Comparison of ENCODE assay signal across 1 cellular context in genomic region chr10:72354356-72355213, GRCh38.
TF ChIP-seq lines count a peak whose summit lies in the region.

Gene DNAJB12, minus strand, starts transcription at chr10:72354919. Its CDS starts 22 bp downstream, at chr10:72354897.

TF ChIP-seq in H1, 55 proteins besides CTCF, POLR2A, EP300 and RAD21:
- TF ChIP-seq BRCA1 (IDR thresholded peaks at IDR 0.05; ENCODE audit: low read depth, low read length) (no peak), HDAC6 (IDR thresholded peaks at IDR 0.05; ENCODE audit: low read depth, low read length) (no peak), RXRA (IDR thresholded peaks at IDR 0.05; ENCODE audit: insufficient read depth, low read depth, low read length) (no peak), MAFK (IDR thresholded peaks at IDR 0.05; ENCODE audit: low read depth, low read length) (peak; percentile 95), CHD1 (IDR thresholded peaks at IDR 0.05; ENCODE audit: low read depth, low read length) (no peak), BACH1 (IDR thresholded peaks at IDR 0.05; ENCODE audit: low read length) (no peak), FOSL1 (IDR thresholded peaks at IDR 0.05; ENCODE audit: insufficient read depth, low read depth, low read length) (0 out of 2 replicates have a peak, but pooled peaks have one; percentile 5), TAF7 (optimal IDR thresholded peaks at IDR 0.05; ENCODE audit: borderline replicate concordance, low read depth, low read length) (peak; percentile 95), SP2 (IDR thresholded peaks at IDR 0.05; ENCODE audit: low read length) (no peak), CREB1 (IDR thresholded peaks at IDR 0.05) (peak; percentile 100), YY1 (IDR thresholded peaks at IDR 0.05; ENCODE audit: low read depth, low read length) (peak; percentile 85), RFX5 (IDR thresholded peaks at IDR 0.05; ENCODE audit: borderline replicate concordance, low read depth, low read length) (no peak), JUN (IDR thresholded peaks at IDR 0.05; ENCODE audit: low read depth, low read length) (no peak), POU5F1 (IDR thresholded peaks at IDR 0.05; ENCODE audit: low read depth, low read length) (no peak), HDAC2 (IDR thresholded peaks at IDR 0.05; ENCODE audit: borderline replicate concordance in 1 of 2, low read depth in 2 of 2, low read length in 2 of 2) (peak in 1 of 2 experiments; percentile 93; a peak in 2 of 4 replicates), SAP30 (IDR thresholded peaks at IDR 0.05; ENCODE audit: insufficient read depth, insufficient replicate concordance, low read length) (peak; percentile 16), TBP (IDR thresholded peaks at IDR 0.05; ENCODE audit: low read depth, low read length) (peak; percentile 88), BCL11A (IDR thresholded peaks at IDR 0.05; ENCODE audit: low read depth in 2 of 2, low read length in 2 of 2) (no peak), SP1 (IDR thresholded peaks at IDR 0.05; ENCODE audit: low read depth, low read length) (peak; percentile 80), CHD2 (IDR thresholded peaks at IDR 0.05; ENCODE audit: low read length) (peak; percentile 50), KDM1A (IDR thresholded peaks at IDR 0.05; ENCODE audit: borderline replicate concordance, low read length) (peak; percentile 79; the same call in 1 of the 2 replicates), TAF1 (IDR thresholded peaks at IDR 0.05; ENCODE audit: low read depth, low read length) (peak; percentile 91), EZH2 (IDR thresholded peaks at IDR 0.05; ENCODE audit: low read depth, low read length, severe bottlenecking) (no peak), CBX8 (IDR thresholded peaks at IDR 0.05; ENCODE audit: borderline replicate concordance, low read depth, low read length) (no peak), CEBPB (IDR thresholded peaks at IDR 0.05; ENCODE audit: low read depth, low read length) (peak; percentile 16; the same call in 1 of the 2 replicates), KDM5A (IDR thresholded peaks at IDR 0.05; ENCODE audit: low read length) (peak; percentile 93), SRF (IDR thresholded peaks at IDR 0.05; ENCODE audit: low read depth, low read length) (peak; percentile 82), JUND (IDR thresholded peaks at IDR 0.05; ENCODE audit: low read length) (peak; percentile 51), ZNF274 (IDR thresholded peaks at IDR 0.05; ENCODE audit: borderline replicate concordance, extremely low read depth, low read length) (no peak), CBX5 (IDR thresholded peaks at IDR 0.05; ENCODE audit: low read depth, low read length) (no peak), NRF1 (IDR thresholded peaks at IDR 0.05; ENCODE audit: low read depth, low read length) (peak; percentile 78), KDM4A (IDR thresholded peaks at IDR 0.05; ENCODE audit: low read depth, low read length, severe bottlenecking) (peak; percentile 100), POLR2AphosphoS5 (IDR thresholded peaks at IDR 0.05; ENCODE audit: low read depth, low read length) (peak; percentile 87), NANOG (IDR thresholded peaks at IDR 0.05; ENCODE audit: insufficient read depth, low read depth, low read length, poor library complexity, severe bottlenecking) (no peak), SIRT6 (IDR thresholded peaks at IDR 0.05; ENCODE audit: low read length) (no peak), TEAD4 (IDR thresholded peaks at IDR 0.05; ENCODE audit: low read depth, low read length) (peak; percentile 72), EGR1 (IDR thresholded peaks at IDR 0.05; ENCODE audit: borderline replicate concordance, low read depth, low read length) (peak; percentile 49; the same call in 1 of the 2 replicates), SP4 (IDR thresholded peaks at IDR 0.05; ENCODE audit: low read length) (peak; percentile 92), RNF2 (IDR thresholded peaks at IDR 0.05; ENCODE audit: borderline replicate concordance, low read depth, low read length, missing control alignments, poor library complexity, severe bottlenecking) (no peak), SIN3A (conservative IDR thresholded peaks at IDR 0.05 in 1 of 2, IDR thresholded peaks at IDR 0.05 in 1 of 2; ENCODE audit: low read depth in 1 of 2, low read length in 2 of 2) (peak in 1 of 2 experiments; percentile 94; a peak in 2 of 4 replicates), SIX5 (IDR thresholded peaks at IDR 0.05; ENCODE audit: low read depth, low read length) (peak; percentile 67), GABPA (IDR thresholded peaks at IDR 0.05; ENCODE audit: borderline replicate concordance, insufficient read depth, low read length) (peak; percentile 38; the same call in 1 of the 2 replicates), ATF3 (IDR thresholded peaks at IDR 0.05; ENCODE audit: insufficient read depth, low read depth, low read length) (peak; percentile 76), E2F6 (IDR thresholded peaks at IDR 0.05) (peak; percentile 45), PHF8 (conservative IDR thresholded peaks at IDR 0.05; ENCODE audit: low read depth, low read length) (peak; percentile 100), SUZ12 (IDR thresholded peaks at IDR 0.05; ENCODE audit: low read length) (no peak), RBBP5 (IDR thresholded peaks at IDR 0.05; ENCODE audit: borderline replicate concordance, low read depth, low read length) (peak; percentile 91; the same call in 1 of the 2 replicates), ASH2L (IDR thresholded peaks at IDR 0.05; ENCODE audit: low read length) (peak; percentile 99), GTF2F1 (IDR thresholded peaks at IDR 0.05; ENCODE audit: borderline replicate concordance, low read depth, low read length) (no peak), TCF12 (IDR thresholded peaks at IDR 0.05; ENCODE audit: low read depth, low read length) (0 out of 2 replicates have a peak, but pooled peaks have one; percentile 23), CTBP2 (IDR thresholded peaks at IDR 0.05; ENCODE audit: borderline replicate concordance, insufficient read depth, insufficient read length, low read length) (no peak), MAX (IDR thresholded peaks at IDR 0.05) (peak; percentile 77)
- TF ChIP-seq, protein P1, sequence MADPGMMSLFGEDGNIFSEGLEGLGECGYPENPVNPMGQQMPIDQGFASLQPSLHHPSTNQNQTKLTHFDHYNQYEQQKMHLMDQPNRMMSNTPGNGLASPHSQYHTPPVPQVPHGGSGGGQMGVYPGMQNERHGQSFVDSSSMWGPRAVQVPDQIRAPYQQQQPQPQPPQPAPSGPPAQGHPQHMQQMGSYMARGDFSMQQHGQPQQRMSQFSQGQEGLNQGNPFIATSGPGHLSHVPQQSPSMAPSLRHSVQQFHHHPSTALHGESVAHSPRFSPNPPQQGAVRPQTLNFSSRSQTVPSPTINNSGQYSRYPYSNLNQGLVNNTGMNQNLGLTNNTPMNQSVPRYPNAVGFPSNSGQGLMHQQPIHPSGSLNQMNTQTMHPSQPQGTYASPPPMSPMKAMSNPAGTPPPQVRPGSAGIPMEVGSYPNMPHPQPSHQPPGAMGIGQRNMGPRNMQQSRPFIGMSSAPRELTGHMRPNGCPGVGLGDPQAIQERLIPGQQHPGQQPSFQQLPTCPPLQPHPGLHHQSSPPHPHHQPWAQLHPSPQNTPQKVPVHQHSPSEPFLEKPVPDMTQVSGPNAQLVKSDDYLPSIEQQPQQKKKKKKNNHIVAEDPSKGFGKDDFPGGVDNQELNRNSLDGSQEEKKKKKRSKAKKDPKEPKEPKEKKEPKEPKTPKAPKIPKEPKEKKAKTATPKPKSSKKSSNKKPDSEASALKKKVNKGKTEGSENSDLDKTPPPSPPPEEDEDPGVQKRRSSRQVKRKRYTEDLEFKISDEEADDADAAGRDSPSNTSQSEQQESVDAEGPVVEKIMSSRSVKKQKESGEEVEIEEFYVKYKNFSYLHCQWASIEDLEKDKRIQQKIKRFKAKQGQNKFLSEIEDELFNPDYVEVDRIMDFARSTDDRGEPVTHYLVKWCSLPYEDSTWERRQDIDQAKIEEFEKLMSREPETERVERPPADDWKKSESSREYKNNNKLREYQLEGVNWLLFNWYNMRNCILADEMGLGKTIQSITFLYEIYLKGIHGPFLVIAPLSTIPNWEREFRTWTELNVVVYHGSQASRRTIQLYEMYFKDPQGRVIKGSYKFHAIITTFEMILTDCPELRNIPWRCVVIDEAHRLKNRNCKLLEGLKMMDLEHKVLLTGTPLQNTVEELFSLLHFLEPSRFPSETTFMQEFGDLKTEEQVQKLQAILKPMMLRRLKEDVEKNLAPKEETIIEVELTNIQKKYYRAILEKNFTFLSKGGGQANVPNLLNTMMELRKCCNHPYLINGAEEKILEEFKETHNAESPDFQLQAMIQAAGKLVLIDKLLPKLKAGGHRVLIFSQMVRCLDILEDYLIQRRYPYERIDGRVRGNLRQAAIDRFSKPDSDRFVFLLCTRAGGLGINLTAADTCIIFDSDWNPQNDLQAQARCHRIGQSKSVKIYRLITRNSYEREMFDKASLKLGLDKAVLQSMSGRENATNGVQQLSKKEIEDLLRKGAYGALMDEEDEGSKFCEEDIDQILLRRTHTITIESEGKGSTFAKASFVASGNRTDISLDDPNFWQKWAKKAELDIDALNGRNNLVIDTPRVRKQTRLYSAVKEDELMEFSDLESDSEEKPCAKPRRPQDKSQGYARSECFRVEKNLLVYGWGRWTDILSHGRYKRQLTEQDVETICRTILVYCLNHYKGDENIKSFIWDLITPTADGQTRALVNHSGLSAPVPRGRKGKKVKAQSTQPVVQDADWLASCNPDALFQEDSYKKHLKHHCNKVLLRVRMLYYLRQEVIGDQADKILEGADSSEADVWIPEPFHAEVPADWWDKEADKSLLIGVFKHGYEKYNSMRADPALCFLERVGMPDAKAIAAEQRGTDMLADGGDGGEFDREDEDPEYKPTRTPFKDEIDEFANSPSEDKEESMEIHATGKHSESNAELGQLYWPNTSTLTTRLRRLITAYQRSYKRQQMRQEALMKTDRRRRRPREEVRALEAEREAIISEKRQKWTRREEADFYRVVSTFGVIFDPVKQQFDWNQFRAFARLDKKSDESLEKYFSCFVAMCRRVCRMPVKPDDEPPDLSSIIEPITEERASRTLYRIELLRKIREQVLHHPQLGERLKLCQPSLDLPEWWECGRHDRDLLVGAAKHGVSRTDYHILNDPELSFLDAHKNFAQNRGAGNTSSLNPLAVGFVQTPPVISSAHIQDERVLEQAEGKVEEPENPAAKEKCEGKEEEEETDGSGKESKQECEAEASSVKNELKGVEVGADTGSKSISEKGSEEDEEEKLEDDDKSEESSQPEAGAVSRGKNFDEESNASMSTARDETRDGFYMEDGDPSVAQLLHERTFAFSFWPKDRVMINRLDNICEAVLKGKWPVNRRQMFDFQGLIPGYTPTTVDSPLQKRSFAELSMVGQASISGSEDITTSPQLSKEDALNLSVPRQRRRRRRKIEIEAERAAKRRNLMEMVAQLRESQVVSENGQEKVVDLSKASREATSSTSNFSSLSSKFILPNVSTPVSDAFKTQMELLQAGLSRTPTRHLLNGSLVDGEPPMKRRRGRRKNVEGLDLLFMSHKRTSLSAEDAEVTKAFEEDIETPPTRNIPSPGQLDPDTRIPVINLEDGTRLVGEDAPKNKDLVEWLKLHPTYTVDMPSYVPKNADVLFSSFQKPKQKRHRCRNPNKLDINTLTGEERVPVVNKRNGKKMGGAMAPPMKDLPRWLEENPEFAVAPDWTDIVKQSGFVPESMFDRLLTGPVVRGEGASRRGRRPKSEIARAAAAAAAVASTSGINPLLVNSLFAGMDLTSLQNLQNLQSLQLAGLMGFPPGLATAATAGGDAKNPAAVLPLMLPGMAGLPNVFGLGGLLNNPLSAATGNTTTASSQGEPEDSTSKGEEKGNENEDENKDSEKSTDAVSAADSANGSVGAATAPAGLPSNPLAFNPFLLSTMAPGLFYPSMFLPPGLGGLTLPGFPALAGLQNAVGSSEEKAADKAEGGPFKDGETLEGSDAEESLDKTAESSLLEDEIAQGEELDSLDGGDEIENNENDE (IDR thresholded peaks at IDR 0.05; ENCODE audit: insufficient replicate concordance, low read length), result peak; percentile 100
- TF ChIP-seq, protein P2, sequence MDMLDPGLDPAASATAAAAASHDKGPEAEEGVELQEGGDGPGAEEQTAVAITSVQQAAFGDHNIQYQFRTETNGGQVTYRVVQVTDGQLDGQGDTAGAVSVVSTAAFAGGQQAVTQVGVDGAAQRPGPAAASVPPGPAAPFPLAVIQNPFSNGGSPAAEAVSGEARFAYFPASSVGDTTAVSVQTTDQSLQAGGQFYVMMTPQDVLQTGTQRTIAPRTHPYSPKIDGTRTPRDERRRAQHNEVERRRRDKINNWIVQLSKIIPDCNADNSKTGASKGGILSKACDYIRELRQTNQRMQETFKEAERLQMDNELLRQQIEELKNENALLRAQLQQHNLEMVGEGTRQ (IDR thresholded peaks at IDR 0.05; ENCODE audit: low read length), result peak; percentile 85
- TF ChIP-seq, protein P3, sequence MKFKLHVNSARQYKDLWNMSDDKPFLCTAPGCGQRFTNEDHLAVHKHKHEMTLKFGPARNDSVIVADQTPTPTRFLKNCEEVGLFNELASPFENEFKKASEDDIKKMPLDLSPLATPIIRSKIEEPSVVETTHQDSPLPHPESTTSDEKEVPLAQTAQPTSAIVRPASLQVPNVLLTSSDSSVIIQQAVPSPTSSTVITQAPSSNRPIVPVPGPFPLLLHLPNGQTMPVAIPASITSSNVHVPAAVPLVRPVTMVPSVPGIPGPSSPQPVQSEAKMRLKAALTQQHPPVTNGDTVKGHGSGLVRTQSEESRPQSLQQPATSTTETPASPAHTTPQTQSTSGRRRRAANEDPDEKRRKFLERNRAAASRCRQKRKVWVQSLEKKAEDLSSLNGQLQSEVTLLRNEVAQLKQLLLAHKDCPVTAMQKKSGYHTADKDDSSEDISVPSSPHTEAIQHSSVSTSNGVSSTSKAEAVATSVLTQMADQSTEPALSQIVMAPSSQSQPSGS (IDR thresholded peaks at IDR 0.05; ENCODE audit: low read length), result peak; percentile 63; the same call in 1 of the 2 replicates
